ENCODE assay signal across 9 cellular contexts in the genomic region with DNA sequence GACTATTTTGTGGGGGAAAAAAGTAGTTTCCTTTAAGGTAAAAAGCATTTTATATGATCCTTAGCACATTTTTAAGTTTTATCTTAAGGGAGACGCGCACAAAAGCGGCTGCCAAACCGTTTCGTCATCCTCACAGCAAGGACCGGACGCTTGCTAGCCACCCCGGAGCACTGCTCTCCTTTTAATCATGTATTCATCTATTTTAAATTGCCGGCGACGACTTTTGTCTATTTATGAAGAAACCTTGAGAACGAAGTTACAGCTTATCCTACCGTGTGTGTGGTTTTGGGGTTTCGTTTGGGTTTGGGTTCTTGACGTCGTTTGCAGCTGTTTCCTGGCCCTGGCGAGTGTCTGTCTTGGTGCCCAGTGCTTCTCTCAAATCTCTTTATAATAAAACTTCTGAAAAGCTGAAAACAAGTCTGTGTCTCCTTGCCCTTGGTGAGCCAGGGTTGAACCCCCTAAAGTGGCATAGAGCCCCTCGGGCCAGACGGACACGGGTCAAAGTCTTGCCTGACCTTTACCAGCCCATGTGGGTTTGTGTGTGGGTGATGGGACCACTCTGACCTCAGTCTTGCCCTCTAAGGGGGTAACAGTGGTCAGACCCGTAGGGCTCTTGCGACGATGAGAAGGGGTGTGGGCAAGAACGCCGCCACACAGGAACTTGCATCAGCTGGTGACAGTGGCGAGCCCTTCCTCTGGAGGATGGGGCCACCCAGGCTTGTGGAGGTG.
DNase-seq lines count a peak whose midpoint lies in the region; ATAC-seq, FAIRE-seq and TF ChIP-seq lines count a peak whose summit lies in the region.
"Had no signal": no experiment of that assay in that cellular context is flagged by ENCODE, and none has a peak within 500 bp of the region (broad histone marks: within the 10 kb centered on the region; RNA-seq: fewer than 3 reads in every experiment).

No MANE protein-coding gene starts in this region.

- peaks cover 2% of the 10 kb centered on the region for H3K36me3 Mint-ChIP-seq in activated CD8-positive, alpha-beta T cell treated with anti-CD3 and anti-CD28 coated beads, Interleukin-2, amount 10 ng/mL, durations not matched to agents 7 days and 5 days (ENCODE audit: low read depth)
- H3K36me3 Mint-ChIP-seq in naive B cell: no peaks in the 10 kb centered on the region

- no peaks in the 10 kb centered on the region for H3K9me3 Mint-ChIP-seq in activated CD8-positive, alpha-beta T cell treated with anti-CD3 and anti-CD28 coated beads, Interleukin-2, amount 10 ng/mL, durations not matched to agents 7 days and 5 days (ENCODE audit: insufficient read depth)
- H3K9me3 Mint-ChIP-seq in naive B cell: no peaks in the 10 kb centered on the region

- peak; percentile 85 for FAIRE-seq in GM12892 (lab: Jason Lieb, UNC)
- FAIRE-seq: pancreas had no signal

- TF ChIP-seq POLR2A in GM12892 (IDR thresholded peaks at IDR 0.05; ENCODE audit: low read depth, low read length): no peak

- peak overlapping the region; percentile 93 for H3K27ac Mint-ChIP-seq in activated CD8-positive, alpha-beta T cell treated with anti-CD3 and anti-CD28 coated beads, Interleukin-2, amount 10 ng/mL, durations not matched to agents 7 days and 5 days
- peak overlapping the region; percentile 57 to 95 (median 90) for H3K27ac Mint-ChIP-seq in naive B cell

- H3K4me1 Mint-ChIP-seq in activated CD8-positive, alpha-beta T cell treated with anti-CD3 and anti-CD28 coated beads, Interleukin-2, amount 10 ng/mL, durations not matched to agents 7 days and 5 days (ENCODE audit: low read depth): peaks cover 74% of the 10 kb centered on the region
- peaks cover 23 to 37% (median 36%) of the 10 kb centered on the region in 3 donors for H3K4me1 Mint-ChIP-seq in naive B cell

- peak; percentile 38 for ATAC-seq in HG03196 (IDR thresholded peaks at IDR 0.05; ENCODE audit: unreplicated experiment)
- ATAC-seq in activated CD8-positive, alpha-beta T cell treated with anti-CD3 and anti-CD28 coated beads, Interleukin-2, amount 10 ng/mL, durations not matched to agents 7 days and 5 days: peak; percentile 63
- peak; percentile 75 to 78 for ATAC-seq in naive B cell (ENCODE audit: low read depth in 2 of 2)
- ATAC-seq in GM18858 (IDR thresholded peaks at IDR 0.05; ENCODE audit: unreplicated experiment): no peak

- no peak for DNase-seq in GM12892 (ENCODE audit: insufficient read length)
- peak; percentile 88 for DNase-seq in activated CD8-positive, alpha-beta T cell treated with anti-CD3 and anti-CD28 coated beads, Interleukin-2, amount 10 ng/mL, durations not matched to agents 7 days and 5 days
- DNase-seq in naive B cell: peak; percentile 63
- DNase-seq in HuH-7 (ENCODE audit: low spot score): no peak
- no peak for DNase-seq in retina
- no peak for DNase-seq in posterior vena cava (ENCODE audit: low spot score)
- DNase-seq: pancreas had no signal

- H3K4me3 Mint-ChIP-seq in activated CD8-positive, alpha-beta T cell treated with anti-CD3 and anti-CD28 coated beads, Interleukin-2, amount 10 ng/mL, durations not matched to agents 7 days and 5 days: peak overlapping the region; percentile 72
- H3K4me3 Mint-ChIP-seq in naive B cell: peak overlapping the region; percentile 14 to 92 (median 86)

- intact Hi-C loops in posterior vena cava (cut with DNase I): no loop called here

- POLR2A ChIA-PET in activated CD8-positive, alpha-beta T cell treated with anti-CD3 and anti-CD28 coated beads, Interleukin-2, amount 10 ng/mL, durations not matched to agents 7 days and 5 days (lab: Charles Lee): interaction anchor here (1.3 to 3.3 kb wide), 6 partner anchors 10 to 612 kb away, joined by 3 to 22 read pairs (median 6); no protein-coding TSS in a partner anchor

- CTCF ChIA-PET in activated CD8-positive, alpha-beta T cell treated with anti-CD3 and anti-CD28 coated beads, Interleukin-2, amount 10 ng/mL, durations not matched to agents 7 days and 5 days (lab: Charles Lee): interaction anchor here (0.7 to 3.8 kb wide), 11 partner anchors 10 to 319 kb away, joined by 3 to 19 read pairs (median 6); no protein-coding TSS in a partner anchor

- peaks cover 17% of the 10 kb centered on the region for H3K27me3 Mint-ChIP-seq in activated CD8-positive, alpha-beta T cell treated with anti-CD3 and anti-CD28 coated beads, Interleukin-2, amount 10 ng/mL, durations not matched to agents 7 days and 5 days (ENCODE audit: low read depth)
- peaks cover 0 to 26% (median 18%) of the 10 kb centered on the region in 3 donors for H3K27me3 Mint-ChIP-seq in naive B cell

Comparison
In these comparisons a context has a peak if more than half of its experiments do, and no peak if none do; other contexts are left out.
1. DNase-seq: peak in activated CD8-positive, alpha-beta T cell treated with anti-CD3 and anti-CD28 coated beads, Interleukin-2, amount 10 ng/mL, durations not matched to agents 7 days and 5 days (single experiment) and naive B cell (single experiment); none in GM12892 (single experiment), HuH-7 (single experiment), retina (single experiment) and posterior vena cava (single experiment).